6 cellular contexts compared by ENCODE assay signal in genomic region chr9:137606005-137606601, GRCh38. TPM values are rescaled to one million over a fixed set of nuclear protein-coding genes. Genes with fewer than 3 reads are reported as not detected.
A peak's percentile ranks its signal among the peaks of the same experiment; 100 is the strongest.
DNase-seq lines count a peak whose midpoint lies in the region; ATAC-seq and TF ChIP-seq lines count a peak whose summit lies in the region.

No MANE protein-coding gene starts in this region.

- H3K9me3 ChIP-seq in HUES48 (ENCODE audit: control insufficient read depth, insufficient read depth, low read length) = no peaks in the 10 kb centered on the region

- H3K9ac ChIP-seq in HUES48 (ENCODE audit: low read depth, low read length) = peak overlapping the region; percentile 64; the same call in 1 of the 2 replicates

- peak; percentile 10 for ATAC-seq in GM19467 (IDR thresholded peaks at IDR 0.05; ENCODE audit: unreplicated experiment)
- no peak for ATAC-seq in HG02610 (IDR thresholded peaks at IDR 0.05; ENCODE audit: unreplicated experiment)

- peak in 2 of 10 donors; percentile 27 to 62 for DNase-seq in dorsolateral prefrontal cortex
- peak; percentile 86 for DNase-seq in posterior vena cava (ENCODE audit: low spot score)
- no peak for DNase-seq in stimulated activated CD4-positive, alpha-beta T cell treated with anti-CD3 and anti-CD28 coated beads, Interleukin-2, amount 100 ng/mL, for 48 hours

- intact Hi-C loops in dorsolateral prefrontal cortex (cut with DNase I) = loop anchor here in 1 of 2 donors (5.0 kb wide), 1 partner anchor 59 kb away; no protein-coding TSS in a partner anchor
- intact Hi-C loops in posterior vena cava (cut with DNase I) = no loop called here

- no peaks in the 10 kb centered on the region for H3K36me3 ChIP-seq in HUES48 (ENCODE audit: control insufficient read depth, insufficient read depth, low read length)

- no peak for TF ChIP-seq CTCF in dorsolateral prefrontal cortex (IDR thresholded peaks at IDR 0.05 in 54 of 56, conservative IDR thresholded peaks at IDR 0.05 in 2 of 56; ENCODE audit: low read depth in 1 of 56, partially characterized antibody in 56 of 56)

- H3K4me3 ChIP-seq in HUES48 (ENCODE audit: low read depth, low read length) (peak overlapping the region; percentile 80), dorsolateral prefrontal cortex (peak overlapping the region; percentile 54 to 94 (median 76))

- peaks cover 6% of the 10 kb centered on the region; the same call in 1 of the 2 replicates for H3K4me1 ChIP-seq in HUES48 (ENCODE audit: control insufficient read depth, insufficient read depth, low read length)

- H3K27me3 ChIP-seq in HUES48 (ENCODE audit: control insufficient read depth, insufficient read depth, low read length) (peaks cover 8% of the 10 kb centered on the region), dorsolateral prefrontal cortex (no peaks in the 10 kb centered on the region)

- peak overlapping the region; percentile 76 for H3K27ac ChIP-seq in HUES48 (ENCODE audit: low read depth, low read length)
- peak overlapping the region in 46 of 59 donors; percentile 22 to 90 (median 74) for H3K27ac ChIP-seq in dorsolateral prefrontal cortex

RNA-seq across cellular contexts. Expression of gene ARRDC1, which starts 0.6 kb away (rescaled TPM):
- total RNA-seq in dorsolateral prefrontal cortex (10 to 100 TPM; 14.9 to 48.4 (median 31.8) TPM), posterior vena cava (10 to 100 TPM; 14.9 to 18.0 TPM)

RNA-seq across cellular contexts. Expression of gene EHMT1, which starts 12.7 kb away (rescaled TPM):
- 100 to 1,000 TPM in 28 of 120 experiments, 10 to 100 TPM in 92; 47.9 to 151 (median 85.0) TPM for total RNA-seq in dorsolateral prefrontal cortex
- total RNA-seq in posterior vena cava = 10 to 100 TPM; 56.2 to 59.6 TPM

RNA-seq across cellular contexts. Expression of gene ZMYND19, which starts 15.8 kb away (rescaled TPM):
- total RNA-seq in dorsolateral prefrontal cortex (10 to 100 TPM; 13.5 to 30.5 (median 23.8) TPM), posterior vena cava (10 to 100 TPM in 1 of 2 donors, 1 to 10 TPM in 1; 9.1 to 11.0 TPM)

RNA-seq across cellular contexts. Expression of gene DPH7, which starts 27.4 kb away (rescaled TPM):
- total RNA-seq in dorsolateral prefrontal cortex (10 to 100 TPM; 29.0 to 72.8 (median 45.7) TPM), posterior vena cava (10 to 100 TPM; 15.9 to 17.7 TPM)

RNA-seq across cellular contexts. Expression of gene MRPL41, which starts 54.4 kb away (rescaled TPM):
- total RNA-seq in dorsolateral prefrontal cortex (100 to 1,000 TPM in 88 of 120 experiments, 10 to 100 TPM in 32; 66.9 to 190 (median 109) TPM), posterior vena cava (10 to 100 TPM; 24.4 to 27.3 TPM)
